In the genomic region with DNA sequence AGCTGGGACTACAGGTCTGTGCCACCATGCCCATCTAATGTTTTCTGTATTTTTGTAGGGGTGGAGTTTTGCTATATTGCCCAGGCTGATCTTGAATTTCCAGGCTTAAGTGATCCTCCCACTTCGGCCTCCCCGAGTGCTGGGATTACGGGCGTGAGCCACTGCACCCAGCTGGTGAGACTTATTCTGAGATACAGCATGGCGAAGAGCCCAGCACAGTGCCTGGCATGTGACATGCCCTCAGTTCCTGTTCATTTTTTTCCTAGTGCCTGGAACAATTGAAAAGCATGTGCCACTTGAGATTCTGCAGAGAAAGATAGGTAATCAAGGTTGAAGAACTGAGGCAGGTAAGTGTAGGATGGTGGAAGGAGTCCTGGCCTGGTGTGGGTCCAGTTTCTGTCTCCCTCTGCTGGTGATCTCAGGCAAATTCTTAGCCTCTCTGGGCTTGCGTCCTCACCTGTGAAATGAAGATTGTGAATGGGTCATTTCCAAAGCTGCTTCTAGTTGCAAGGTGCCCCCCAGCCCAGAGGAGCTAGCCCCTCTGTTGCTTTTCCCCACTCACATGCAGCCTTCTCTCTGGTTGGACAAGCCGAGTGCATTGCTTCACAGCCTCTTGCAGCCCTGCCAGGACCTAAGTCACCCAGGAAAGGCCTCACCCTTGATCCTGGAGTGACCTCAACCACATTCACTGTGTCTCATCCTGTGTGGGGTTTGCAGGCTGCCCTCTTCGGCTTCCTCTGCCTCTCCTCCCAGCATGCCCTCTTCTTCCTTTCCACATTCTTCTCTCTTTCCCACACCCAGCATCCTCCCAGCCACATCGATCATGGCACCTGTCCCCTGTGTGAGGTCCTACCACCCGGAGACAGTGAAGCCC, we compare ENCODE assay signal across 11 cellular contexts. TPM values are rescaled to one million over a fixed set of nuclear protein-coding genes. Genes with fewer than 3 reads are reported as not detected.
A peak's percentile ranks its signal among the peaks of the same experiment; 100 is the strongest.
DNase-seq lines count a peak whose midpoint lies in the region; ATAC-seq and TF ChIP-seq lines count a peak whose summit lies in the region.
"Had no signal": no experiment of that assay in that cellular context is flagged by ENCODE, and none has a peak within 500 bp of the region (broad histone marks: within the 10 kb centered on the region; RNA-seq: fewer than 3 reads in every experiment).

No MANE protein-coding gene starts in this region.

- ATAC-seq in effector memory CD8-positive, alpha-beta T cell (replicated peaks) = no peak

- peak; percentile 42 for DNase-seq in MCF 10A (ENCODE audit: unreplicated experiment)
- DNase-seq in breast epithelium (ENCODE audit: low spot score in 2 of 2) = no peak
- no peak for DNase-seq in epithelial cell of prostate (ENCODE audit: low read depth, low spot score)
- no peak for DNase-seq in type B pancreatic cell (ENCODE audit: extremely low spot score, unreplicated experiment)
- no peak for DNase-seq in effector memory CD8-positive, alpha-beta T cell
- DNase-seq in H7 = no peak
- DNase-seq in epidermal melanocyte (ENCODE audit: insufficient read length, low spot score) = no peak
- DNase-seq: activated gamma-delta T cell, NCI-H1105 treated with DMSO at 0.1 percent for 48 hours had no signal

- BruUV-seq in MCF 10A (replicated peaks; lab: Mats Ljungman, UMichigan) = no TSS peak

- POLR2A ChIA-PET in MCF 10A (lab: Yijun Ruan, JAX) = no interaction called here

- no peak overlapping the region for H2AFZ ChIP-seq in OCI-LY1 (ENCODE audit: low read length)

- H4K20me1 ChIP-seq in OCI-LY1 (ENCODE audit: insufficient read depth, low read length) = no peaks in the 10 kb centered on the region
- H4K20me1 ChIP-seq: BLaER1 had no signal

- H3K4me3 Mint-ChIP-seq in MCF 10A (ENCODE audit: unreplicated experiment) = no peak overlapping the region
- no peak overlapping the region for H3K4me3 Mint-ChIP-seq in type B pancreatic cell
- no peak overlapping the region for H3K4me3 Mint-ChIP-seq in effector memory CD8-positive, alpha-beta T cell

- CTCF ChIA-PET in MCF 10A (lab: Yijun Ruan, JAX) = interaction anchor here (0.6 to 1.3 kb wide), 6 partner anchors 17 to 124 kb away, joined by 3 read pairs; partner anchors contain the start of gene TICRR

- H3K27ac ChIP-seq in breast epithelium (no peak overlapping the region), OCI-LY1 (ENCODE audit: low read depth, low read length, poor library complexity, severe bottlenecking) (no peak overlapping the region), epithelial cell of prostate (peak overlapping the region; percentile 68)
- H3K27ac ChIP-seq: BLaER1 had no signal

- H3K4me2 ChIP-seq in OCI-LY1 (ENCODE audit: low read length) = no peak overlapping the region
- H3K4me2 ChIP-seq: BLaER1 had no signal

- H3K9me3 Mint-ChIP-seq in MCF 10A (ENCODE audit: unreplicated experiment) (no peaks in the 10 kb centered on the region), type B pancreatic cell (no peaks in the 10 kb centered on the region)
- no peaks in the 10 kb centered on the region for H3K9me3 Mint-ChIP-seq in effector memory CD8-positive, alpha-beta T cell

- H3K36me3 ChIP-seq in breast epithelium (no peaks in the 10 kb centered on the region), OCI-LY1 (ENCODE audit: insufficient read depth, low read length) (no peaks in the 10 kb centered on the region), H7 (replicated peaks; ENCODE audit: control insufficient read depth, insufficient read depth, low read length) (no peaks in the 10 kb centered on the region)
- H3K36me3 ChIP-seq: BLaER1 had no signal

- H3K36me3 Mint-ChIP-seq in MCF 10A (ENCODE audit: insufficient read depth, unreplicated experiment) (no peaks in the 10 kb centered on the region), type B pancreatic cell (no peaks in the 10 kb centered on the region)
- H3K36me3 Mint-ChIP-seq in effector memory CD8-positive, alpha-beta T cell (ENCODE audit: insufficient read depth) = peaks cover 3% of the 10 kb centered on the region

- H3K27ac Mint-ChIP-seq in MCF 10A (ENCODE audit: low read depth, unreplicated experiment) (no peak overlapping the region), type B pancreatic cell (peak overlapping the region; percentile 14)
- peak overlapping the region in 1 of 2 donors; percentile 6 for H3K27ac Mint-ChIP-seq in effector memory CD8-positive, alpha-beta T cell

- no peaks in the 10 kb centered on the region for H3K79me2 ChIP-seq in OCI-LY1 (ENCODE audit: insufficient read depth, low read length)

- H3K4me1 Mint-ChIP-seq in MCF 10A (ENCODE audit: insufficient read depth, unreplicated experiment) = peaks cover 19% of the 10 kb centered on the region
- no peaks in the 10 kb centered on the region for H3K4me1 Mint-ChIP-seq in type B pancreatic cell (ENCODE audit: unreplicated experiment)
- H3K4me1 Mint-ChIP-seq in effector memory CD8-positive, alpha-beta T cell (ENCODE audit: low read depth in 2 of 2) = peaks cover 0 to 6% of the 10 kb centered on the region in 2 donors

- H3K4me1 ChIP-seq in breast epithelium (no peaks in the 10 kb centered on the region), OCI-LY1 (ENCODE audit: insufficient read depth, low read length, severe bottlenecking) (no peaks in the 10 kb centered on the region)
- H3K4me1 ChIP-seq: BLaER1 had no signal

- H3K27me3 Mint-ChIP-seq in MCF 10A (ENCODE audit: insufficient read depth, unreplicated experiment) = no peaks in the 10 kb centered on the region
- peaks cover 49% of the 10 kb centered on the region for H3K27me3 Mint-ChIP-seq in type B pancreatic cell
- H3K27me3 Mint-ChIP-seq in effector memory CD8-positive, alpha-beta T cell = peaks cover 55 to 90% of the 10 kb centered on the region in 2 donors

- H3K9me3 ChIP-seq in breast epithelium = no peaks in the 10 kb centered on the region
- H3K9me3 ChIP-seq in OCI-LY1 (ENCODE audit: low read length) = no peaks in the 10 kb centered on the region

- TF ChIP-seq POLR2A in breast epithelium (IDR thresholded peaks at IDR 0.05) = no peak

- H3F3A ChIP-seq in OCI-LY1 (ENCODE audit: insufficient read depth, low read length) = no peaks in the 10 kb centered on the region

- no peak overlapping the region for H3K9ac ChIP-seq in OCI-LY1 (ENCODE audit: low read length)
- H3K9ac ChIP-seq: BLaER1 had no signal

- no peak overlapping the region for H3K4me3 ChIP-seq in breast epithelium
- H3K4me3 ChIP-seq in OCI-LY1 (ENCODE audit: low read depth, low read length, poor library complexity, severe bottlenecking) = no peak overlapping the region
- H3K4me3 ChIP-seq in H7 (ENCODE audit: insufficient read depth, low read depth, low read length) = no peak overlapping the region
- H3K4me3 ChIP-seq: BLaER1 had no signal

- H3K27me3 ChIP-seq in breast epithelium (peaks cover 0 to 28% of the 10 kb centered on the region in 2 donors), OCI-LY1 (ENCODE audit: insufficient read depth, low read length) (no peaks in the 10 kb centered on the region), H7 (ENCODE audit: control insufficient read depth, insufficient read depth, low read length) (peaks cover 18% of the 10 kb centered on the region)

- intact Hi-C loops in MCF 10A (cut with micrococcal nuclease) = no loop called here
- intact Hi-C loops in breast epithelium (cut with DNase I; ENCODE audit: low total_unique reads) = no loop called here

- no peaks in the 10 kb centered on the region for H3K9me2 ChIP-seq in OCI-LY1 (ENCODE audit: low read depth, low read length)

- TF ChIP-seq CTCF in MCF 10A (IDR thresholded peaks at IDR 0.05; ENCODE audit: unreplicated experiment) = peak; percentile 27
- no peak for TF ChIP-seq CTCF in breast epithelium (IDR thresholded peaks at IDR 0.05)
- TF ChIP-seq CTCF in OCI-LY1 (IDR thresholded peaks at IDR 0.05; ENCODE audit: low read length) = peak; percentile 54
- peak; percentile 37 for TF ChIP-seq CTCF in type B pancreatic cell (conservative IDR thresholded peaks at IDR 0.05)

RNA-seq across cellular contexts. Expression of gene RHCG, which starts 4.3 kb away (rescaled TPM):
- total RNA-seq in MCF 10A (2022) (not detected in 2 replicates), breast epithelium (1 to 10 TPM in 1 of 3 donors, under 1 TPM in 2; 0.16 to 1.5 (median 0.66) TPM), type B pancreatic cell (ENCODE audit: low replicate concordance) (13.4 and 22.4 TPM in 2 replicates)
- 0.67 TPM in 1 of 2 replicates, not detected in the other for total RNA-seq in H7 (2014; rRNA removed; shearing (Covaris generic))

Comparison
In these comparisons a context has a peak if more than half of its experiments do, and no peak if none do; other contexts are left out.
1. CTCF ChIP-seq: peak in MCF 10A (single experiment), OCI-LY1 (single experiment) and type B pancreatic cell (single experiment); none in breast epithelium (0 of 3).